ENCODE assay signal across 9 cellular contexts in the genomic region with DNA sequence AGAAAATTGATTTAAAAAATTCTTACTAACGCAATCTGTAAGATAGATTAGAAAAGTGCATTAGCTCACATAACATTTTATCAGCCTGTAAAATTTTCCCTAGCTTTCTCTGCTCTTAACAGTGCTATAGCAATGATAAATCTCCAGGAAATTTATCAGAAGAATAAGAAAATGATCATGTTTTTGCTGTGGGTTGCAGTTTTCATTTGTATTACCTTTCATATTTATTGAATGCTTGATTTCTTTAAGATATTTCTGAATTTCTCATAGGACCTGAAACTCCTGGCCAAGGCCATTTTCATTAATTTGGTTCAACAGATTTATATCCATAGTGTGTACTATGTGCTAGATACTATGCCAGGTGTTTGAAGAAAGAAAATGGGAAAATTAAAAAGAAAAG.
"Had no signal": no experiment of that assay in that cellular context is flagged by ENCODE, and none has a peak within 500 bp of the region (broad histone marks: within the 10 kb centered on the region; RNA-seq: fewer than 3 reads in every experiment).

No MANE protein-coding gene starts in this region.

- H3K27ac ChIP-seq: GM23248 had no signal

- H3K4me1 ChIP-seq: HAP-1 had no signal

- H3K4me3 Mint-ChIP-seq: GM23338, H9, HFFc6 had no signal

- H3K4me2 ChIP-seq: GM23338 had no signal

- H3K27ac Mint-ChIP-seq: GM23338, H9, HFFc6 had no signal

- H3K9me3 ChIP-seq: HAP-1 had no signal

- H2AFZ ChIP-seq: GM23248, GM23338 had no signal

- H3K9ac ChIP-seq: GM23248 had no signal

- DNase-seq: GM23248, GOT3, H7, H9, HCEC 1CT, HFFc6 had no signal

- H3K36me3 ChIP-seq: HAP-1 had no signal

- H3K4me3 ChIP-seq: GM23248, GM23338, HAP-1 had no signal

- ATAC-seq: GM23338, HCT116 had no signal
